14 cellular contexts compared by ENCODE assay signal in the genomic region with DNA sequence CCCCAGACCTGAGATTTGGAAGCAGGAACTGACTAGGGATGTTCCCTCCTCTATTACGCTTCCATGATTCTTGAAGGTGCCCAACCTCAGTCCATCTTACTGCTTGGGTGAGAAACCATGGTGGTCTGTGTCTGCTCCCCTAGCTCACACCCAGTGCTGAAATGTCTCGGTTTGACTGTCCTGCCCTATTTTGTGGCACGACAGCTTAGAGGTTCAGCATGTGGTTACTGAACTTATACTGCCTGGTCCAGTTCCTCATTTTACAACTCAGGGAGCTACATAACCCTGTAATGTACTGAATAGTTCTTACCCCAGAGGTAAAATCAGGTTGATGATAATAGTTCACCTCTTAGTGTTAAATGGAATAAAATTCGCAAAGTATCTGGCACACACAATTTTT.
A peak's percentile ranks its signal among the peaks of the same experiment; 100 is the strongest.
DNase-seq lines count a peak whose midpoint lies in the region; ATAC-seq and TF ChIP-seq lines count a peak whose summit lies in the region.
"Had no signal": no experiment of that assay in that cellular context is flagged by ENCODE, and none has a peak within 500 bp of the region (broad histone marks: within the 10 kb centered on the region; RNA-seq: fewer than 3 reads in every experiment).

No MANE protein-coding gene starts in this region.

- no peak overlapping the region for H2BK20ac ChIP-seq in H9 (ENCODE audit: low read depth, low read length, poor library complexity, severe bottlenecking)

- no peak overlapping the region for H2BK15ac ChIP-seq in H9 (ENCODE audit: low read depth, low read length)

- no peak overlapping the region for H3K27ac ChIP-seq in H9 (ENCODE audit: insufficient read length, low read depth, low read length)
- H3K27ac ChIP-seq: tibial nerve had no signal

- no peak overlapping the region for H3K4me3 Mint-ChIP-seq in natural killer cell treated with Interleukin-12 subunit alpha and Interleukin-12 subunit beta and Interleukin-15 and Interleukin-18, amount 100 ng/mL, for 72 hours
- H3K4me3 Mint-ChIP-seq in progenitor cell of endocrine pancreas (ENCODE audit: low read depth) = no peak overlapping the region
- H3K4me3 Mint-ChIP-seq in H9 = no peak overlapping the region
- H3K4me3 Mint-ChIP-seq: dendritic cell treated with granulocyte-macrophage colony-stimulating factor and Interleukin-4, amounts not matched to agents 40 ng/mL and 50 ng/mL, for 4 days had no signal

- no peak overlapping the region for H4K91ac ChIP-seq in H9 (ENCODE audit: insufficient read length, low read depth, low read length)

- no peak overlapping the region for H3K56ac ChIP-seq in H9 (ENCODE audit: insufficient read length, low read depth, low read length)

- no peaks in the 10 kb centered on the region for H3K4me1 Mint-ChIP-seq in natural killer cell treated with Interleukin-12 subunit alpha and Interleukin-12 subunit beta and Interleukin-15 and Interleukin-18, amount 100 ng/mL, for 72 hours (ENCODE audit: low read depth in 2 of 2)
- H3K4me1 Mint-ChIP-seq in progenitor cell of endocrine pancreas (ENCODE audit: low read depth) (no peaks in the 10 kb centered on the region), H9 (peaks cover 4 to 5% of the 10 kb centered on the region in 2 experiments)

- no peaks in the 10 kb centered on the region for H3K23me2 ChIP-seq in H9 (ENCODE audit: insufficient read length, low read depth, low read length, poor library complexity, severe bottlenecking)

- H2AFZ ChIP-seq in H9 (ENCODE audit: low read length) = no peak overlapping the region

- H3K18ac ChIP-seq in H9 (ENCODE audit: insufficient read length, low read depth, low read length) = no peak overlapping the region

- H3K27me3 ChIP-seq in H9 (ENCODE audit: insufficient read depth, low read length) = no peaks in the 10 kb centered on the region
- H3K27me3 ChIP-seq: tibial nerve had no signal

- H3K27me3 Mint-ChIP-seq in natural killer cell treated with Interleukin-12 subunit alpha and Interleukin-12 subunit beta and Interleukin-15 and Interleukin-18, amount 100 ng/mL, for 72 hours = no peaks in the 10 kb centered on the region
- peaks cover 10% of the 10 kb centered on the region for H3K27me3 Mint-ChIP-seq in progenitor cell of endocrine pancreas
- no peaks in the 10 kb centered on the region for H3K27me3 Mint-ChIP-seq in H9 (ENCODE audit: low read depth)
- H3K27me3 Mint-ChIP-seq: dendritic cell treated with granulocyte-macrophage colony-stimulating factor and Interleukin-4, amounts not matched to agents 40 ng/mL and 50 ng/mL, for 4 days had no signal

- no peak overlapping the region for H4K5ac ChIP-seq in H9 (ENCODE audit: insufficient read length, low read depth, low read length)

- H3K4me2 ChIP-seq in H9 (ENCODE audit: insufficient read depth, insufficient read length, low read length) = no peak overlapping the region

- no peak for TF ChIP-seq CTCF in progenitor cell of endocrine pancreas (IDR thresholded peaks at IDR 0.05; ENCODE audit: unreplicated experiment)
- no peak for TF ChIP-seq CTCF in H9 (conservative IDR thresholded peaks at IDR 0.05)

- no peak overlapping the region for H3T11ph ChIP-seq in H9 (ENCODE audit: low read length)

- no peak overlapping the region for H3K14ac ChIP-seq in H9 (ENCODE audit: insufficient read depth, low read length)

- H3K9ac ChIP-seq in H9 (ENCODE audit: extremely low read depth, insufficient read length, low read length) = no peak overlapping the region

- H3K27ac Mint-ChIP-seq in natural killer cell treated with Interleukin-12 subunit alpha and Interleukin-12 subunit beta and Interleukin-15 and Interleukin-18, amount 100 ng/mL, for 72 hours = no peak overlapping the region
- no peak overlapping the region for H3K27ac Mint-ChIP-seq in progenitor cell of endocrine pancreas
- H3K27ac Mint-ChIP-seq in H9 = no peak overlapping the region
- H3K27ac Mint-ChIP-seq: dendritic cell treated with granulocyte-macrophage colony-stimulating factor and Interleukin-4, amounts not matched to agents 40 ng/mL and 50 ng/mL, for 4 days had no signal

- H2BK120ac ChIP-seq in H9 (ENCODE audit: low read depth, low read length, poor library complexity, severe bottlenecking) = no peak overlapping the region

- no peaks in the 10 kb centered on the region for H3K79me2 ChIP-seq in H9 (ENCODE audit: insufficient read depth, low read length)

- no peak overlapping the region for H3K23ac ChIP-seq in H9 (ENCODE audit: insufficient read length, low read depth, low read length)

- H3K79me1 ChIP-seq in H9 (ENCODE audit: insufficient read depth, low read depth, low read length, poor library complexity, severe bottlenecking) = no peaks in the 10 kb centered on the region

- ATAC-seq in GM18499 (IDR thresholded peaks at IDR 0.05; ENCODE audit: insufficient read depth, unreplicated experiment) (peak; percentile 95), GM19467 (IDR thresholded peaks at IDR 0.05; ENCODE audit: unreplicated experiment) (peak; percentile 79), HG02938 (IDR thresholded peaks at IDR 0.05; ENCODE audit: unreplicated experiment) (peak; percentile 99), HG03571 (IDR thresholded peaks at IDR 0.05; ENCODE audit: unreplicated experiment) (peak; percentile 82)
- ATAC-seq in natural killer cell treated with Interleukin-12 subunit alpha and Interleukin-12 subunit beta and Interleukin-15 and Interleukin-18, amount 100 ng/mL, for 72 hours = no peak

- H3K4me1 ChIP-seq in H9 (ENCODE audit: insufficient read depth, low read length) = no peaks in the 10 kb centered on the region
- H3K4me1 ChIP-seq: tibial nerve had no signal

- H4K20me1 ChIP-seq in H9 (ENCODE audit: control insufficient read depth, insufficient read depth, insufficient read length) = no peaks in the 10 kb centered on the region

- no peak overlapping the region for H2AK5ac ChIP-seq in H9 (ENCODE audit: insufficient read length, low read length)

- H4K8ac ChIP-seq in H9 (replicated peaks; ENCODE audit: insufficient read length, low read depth, low read length) = no peak overlapping the region

- H3K4ac ChIP-seq in H9 (ENCODE audit: low read depth, low read length) = no peak overlapping the region

- no peaks in the 10 kb centered on the region for H3K36me3 Mint-ChIP-seq in natural killer cell treated with Interleukin-12 subunit alpha and Interleukin-12 subunit beta and Interleukin-15 and Interleukin-18, amount 100 ng/mL, for 72 hours
- H3K36me3 Mint-ChIP-seq in progenitor cell of endocrine pancreas (ENCODE audit: insufficient read depth) = no peaks in the 10 kb centered on the region
- peaks cover 0 to 5% (median 0%) of the 10 kb centered on the region in 3 experiments; a peak in 1 of 7 replicates for H3K36me3 Mint-ChIP-seq in H9 (ENCODE audit: insufficient read depth in 1 of 3, low read depth in 3 of 3)

- H3K9me3 Mint-ChIP-seq in natural killer cell treated with Interleukin-12 subunit alpha and Interleukin-12 subunit beta and Interleukin-15 and Interleukin-18, amount 100 ng/mL, for 72 hours = no peaks in the 10 kb centered on the region
- H3K9me3 Mint-ChIP-seq in progenitor cell of endocrine pancreas (ENCODE audit: low read depth) (peaks cover 4% of the 10 kb centered on the region), H9 (peaks cover 3% of the 10 kb centered on the region in 2 experiments; a peak in 2 of 5 replicates)
- H3K9me3 Mint-ChIP-seq: dendritic cell treated with granulocyte-macrophage colony-stimulating factor and Interleukin-4, amounts not matched to agents 40 ng/mL and 50 ng/mL, for 4 days had no signal

- DNase-seq in natural killer cell treated with Interleukin-12 subunit alpha and Interleukin-12 subunit beta and Interleukin-15 and Interleukin-18, amount 100 ng/mL, for 72 hours (ENCODE audit: low spot score) = no peak
- DNase-seq in progenitor cell of endocrine pancreas (ENCODE audit: low spot score, unreplicated experiment) = no peak
- DNase-seq in NCI-H748 treated with DMSO at 0.1 percent for 48 hours (lab: John Stamatoyannopoulos, UW) = no peak
- DNase-seq in H9 = no peak
- DNase-seq: activated CD4-positive, alpha-beta T cell treated with anti-CD3 and anti-CD28 coated beads, Interleukin-2, amount 50 U/mL, for 48 hours; GOT3; KG1; NCI-H526 treated with DMSO at 0.1 percent for 48 hours had no signal

- no CpG with 5 or more reads among the region's 4 CpGs for WGBS in H9 (ENCODE audit: extremely low coverage, insufficient read length, low lambda C conversion rate)

- H2BK5ac ChIP-seq in H9 (ENCODE audit: insufficient read length, low read length) = no peak overlapping the region

- H2BK12ac ChIP-seq in H9 (ENCODE audit: insufficient read length, low read depth, low read length) = no peak overlapping the region

- H3K9me3 ChIP-seq in H9 (ENCODE audit: control insufficient read depth, low read depth, low read length) = no peaks in the 10 kb centered on the region
- H3K9me3 ChIP-seq: tibial nerve had no signal

Comparison
In these comparisons a context has a peak if more than half of its experiments do, and no peak if none do; other contexts are left out.
1. ATAC-seq: peak in GM18499 (single experiment), GM19467 (single experiment), HG02938 (single experiment) and HG03571 (single experiment); none in natural killer cell treated with Interleukin-12 subunit alpha and Interleukin-12 subunit beta and Interleukin-15 and Interleukin-18, amount 100 ng/mL, for 72 hours (0 of 2).